8 cellular contexts compared by ENCODE assay signal in the genomic region with DNA sequence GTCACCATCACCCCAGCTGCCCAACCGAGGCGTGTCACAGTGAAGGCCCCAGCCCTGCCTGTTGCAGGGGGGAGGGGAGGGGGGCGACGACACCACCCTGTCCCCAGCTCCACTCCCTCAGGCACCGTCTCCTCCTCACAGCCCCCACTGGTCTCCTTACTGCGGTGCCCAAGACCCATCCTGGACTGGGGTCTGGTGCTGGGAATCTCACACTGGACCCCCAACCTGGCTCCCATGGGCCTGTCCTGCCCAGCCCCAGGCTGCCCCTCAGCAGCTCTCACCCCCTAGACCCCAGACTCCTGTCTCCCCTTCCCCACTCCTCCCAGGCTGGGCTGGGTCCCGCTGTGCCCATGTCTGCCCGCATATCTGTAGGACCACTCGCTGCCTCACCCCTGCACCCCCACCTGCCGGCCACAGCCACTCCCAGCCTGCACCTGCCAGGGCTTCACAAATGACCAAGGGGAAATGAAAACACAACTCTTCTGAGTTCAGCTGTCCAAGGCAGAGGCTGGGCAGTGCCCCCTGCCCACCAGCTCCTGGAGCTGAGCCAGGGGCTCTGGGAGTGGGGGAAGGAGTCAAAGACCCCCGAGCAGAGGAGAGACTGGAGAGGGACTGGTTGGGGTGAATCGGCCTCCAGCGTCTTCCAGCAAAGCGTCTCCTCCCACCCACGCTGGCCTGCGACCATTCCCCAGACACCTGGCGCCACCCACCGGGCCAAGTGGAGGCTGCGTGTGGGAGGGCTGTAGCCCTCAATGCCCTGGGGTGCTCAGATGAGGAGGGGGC. TPM values are rescaled to one million over a fixed set of nuclear protein-coding genes. Genes with fewer than 3 reads are reported as not detected.
DNase-seq lines count a peak whose midpoint lies in the region; ATAC-seq, FAIRE-seq and TF ChIP-seq lines count a peak whose summit lies in the region.

No MANE protein-coding gene starts in this region.

- H3K27me3 Mint-ChIP-seq in CD14-positive monocyte (ENCODE audit: low read depth in 3 of 3) (peaks cover 29 to 30% (median 29%) of the 10 kb centered on the region in 3 donors), T-cell (peaks cover 4 to 19% of the 10 kb centered on the region in 2 donors)

- H3K4me3 ChIP-seq in IMR-90 (ENCODE audit: insufficient read depth, low read depth, low read length) (no peak overlapping the region), astrocyte of the spinal cord (ENCODE audit: low read depth, low read length) (no peak overlapping the region), kidney (ENCODE audit: low read length in 2 of 2) (no peak overlapping the region)

- no peak overlapping the region for H4K8ac ChIP-seq in IMR-90 (ENCODE audit: low read depth in 2 of 2, low read length in 2 of 2)

- H3K23ac ChIP-seq in IMR-90 (ENCODE audit: low read depth, low read length) = no peak overlapping the region

- H3K4me1 Mint-ChIP-seq in CD14-positive monocyte (peaks cover 12% of the 10 kb centered on the region), T-cell (peaks cover 0 to 3% (median 0%) of the 10 kb centered on the region in 3 donors)

- dilution Hi-C loops in IMR-90 (cut with HindIII; ENCODE audit: low sequenced_read_pairs, unreplicated experiment) = no loop called here

- no peak overlapping the region for H2BK5ac ChIP-seq in IMR-90 (ENCODE audit: low read depth, low read length, poor library complexity, severe bottlenecking)

- H4K91ac ChIP-seq in IMR-90 (ENCODE audit: insufficient read depth, low read depth, low read length) = no peak overlapping the region

- POLR2A ChIA-PET in IMR-90 (lab: Charles Lee; ENCODE audit: unreplicated experiment) = no interaction called here
- POLR2A ChIA-PET in T-cell (lab: Charles Lee) = no interaction called here

- H3K27me3 ChIP-seq in IMR-90 (ENCODE audit: control insufficient read depth, insufficient read depth, low read length) = peaks cover 7% of the 10 kb centered on the region

- intact Hi-C loops in CD14-positive monocyte (cut with micrococcal nuclease) (loop anchor here in 1 of 2 donors (5.0 kb wide), 1 partner anchor 98 kb away; no protein-coding TSS in a partner anchor), IMR-90 (cut with micrococcal nuclease) (no loop called here), kidney (cut with DNase I) (loop anchor here (5.0 to 10.0 kb wide), 2 partner anchors 85 to 143 kb away; a partner anchor contains a TSS)

- H3K4ac ChIP-seq in IMR-90 (ENCODE audit: low read depth, low read length) = no peak overlapping the region

- no peak overlapping the region for H2BK20ac ChIP-seq in IMR-90 (ENCODE audit: low read depth, low read length)

- H3K9ac ChIP-seq in IMR-90 (ENCODE audit: low read depth, low read length) = no peak overlapping the region
- no peak overlapping the region for H3K9ac ChIP-seq in kidney (ENCODE audit: low read length in 2 of 2)

- peaks cover 6% of the 10 kb centered on the region; the same call in 1 of the 2 replicates for H3K9me1 ChIP-seq in IMR-90 (ENCODE audit: insufficient read depth, low read length)

- H2AFZ ChIP-seq in IMR-90 (replicated peaks; ENCODE audit: low read length, poor library complexity) = peak overlapping the region; percentile 32

- H4K20me1 ChIP-seq in IMR-90 (ENCODE audit: insufficient read depth, low read length) = peaks cover 9% of the 10 kb centered on the region; the same call in 1 of the 2 replicates

- H3K56ac ChIP-seq in IMR-90 (ENCODE audit: extremely low read depth, insufficient read depth, low read length) = no peak overlapping the region

- H3K4me3 Mint-ChIP-seq in CD14-positive monocyte (peak overlapping the region in 1 of 2 donors; percentile 42), T-cell (peak overlapping the region in 1 of 3 donors; percentile 17)

- no TSS peak for BruUV-seq in IMR-90 (replicated peaks; lab: Mats Ljungman, UMichigan)

- peak; percentile 86 for TF ChIP-seq RAD21 in IMR-90 (IDR thresholded peaks at IDR 0.05; ENCODE audit: low read length)

- no peaks in the 10 kb centered on the region for H3K9me3 ChIP-seq in IMR-90 (ENCODE audit: control insufficient read depth, insufficient read depth, low read length)
- no peaks in the 10 kb centered on the region for H3K9me3 ChIP-seq in kidney (ENCODE audit: control insufficient read depth in 1 of 2, low read length in 2 of 2)

- WGBS in IMR-90 (ENCODE audit: extremely low coverage in 2 of 2, insufficient read length in 1 of 2), 2 experiments = no CpG with 5 or more reads among the region's 19 CpGs

- CTCF ChIA-PET in IMR-90 (lab: Yijun Ruan, JAX) (interaction anchor here (0.5 to 0.9 kb wide), 2 partner anchors 141 to 142 kb away, joined by 3 to 4 read pairs; no protein-coding TSS in a partner anchor), T-cell (lab: Charles Lee) (interaction anchor here (0.5 to 2.0 kb wide), 3 partner anchors 9 to 145 kb away, joined by 3 to 5 read pairs (median 3); no protein-coding TSS in a partner anchor)

- peak overlapping the region in 3 of 7 donors; percentile 7 to 58 (median 28) for H3K27ac Mint-ChIP-seq in CD14-positive monocyte
- H3K27ac Mint-ChIP-seq in T-cell = no peak overlapping the region

- ATAC-seq in IMR-90 (ENCODE audit: low read depth) (peak; percentile 79), T-cell (replicated peaks in 1 of 4) (peak in 3 of 4 experiments; percentile 50 to 66 (median 56)), HG03565 (IDR thresholded peaks at IDR 0.05; ENCODE audit: unreplicated experiment) (no peak), GM18870 (IDR thresholded peaks at IDR 0.05; ENCODE audit: unreplicated experiment) (no peak)

- H3K9me3 Mint-ChIP-seq in CD14-positive monocyte (peaks cover 0 to 5% (median 0%) of the 10 kb centered on the region in 7 donors), T-cell (no peaks in the 10 kb centered on the region)

- H3K4me1 ChIP-seq in IMR-90 (ENCODE audit: control insufficient read depth, insufficient read depth, low read length) (peaks cover 3% of the 10 kb centered on the region; the same call in 1 of the 2 replicates), kidney (ENCODE audit: control insufficient read depth in 1 of 2, insufficient read depth in 1 of 2, low read depth in 1 of 2, low read length in 2 of 2) (peaks cover 21 to 24% of the 10 kb centered on the region in 2 donors)

- H2BK120ac ChIP-seq in IMR-90 (ENCODE audit: low read depth, low read length) = no peak overlapping the region

- in situ Hi-C loops in IMR-90 (cut with MboI; ENCODE audit: low sequenced_read_pairs) (loop anchor here (5.0 kb wide), 1 partner anchor 138 kb away; no protein-coding TSS in a partner anchor), astrocyte of the spinal cord (cut with HindIII; ENCODE audit: low sequenced_read_pairs) (no loop called here)

- H2BK15ac ChIP-seq in IMR-90 (ENCODE audit: low read depth, low read length) = no peak overlapping the region

- TF ChIP-seq CTCF in CD14-positive monocyte (IDR thresholded peaks at IDR 0.05) = peak; percentile 63
- peak; percentile 74 for TF ChIP-seq CTCF in IMR-90 (conservative IDR thresholded peaks at IDR 0.05; ENCODE audit: low read depth, low read length)
- peak; percentile 77 for TF ChIP-seq CTCF in astrocyte of the spinal cord (IDR thresholded peaks at IDR 0.05; ENCODE audit: low read depth, low read length)
- peak; percentile 53 for TF ChIP-seq CTCF in kidney (IDR thresholded peaks at IDR 0.05; ENCODE audit: borderline replicate concordance, extremely low read depth, insufficient read depth)

- H3K14ac ChIP-seq in IMR-90 (replicated peaks; ENCODE audit: low read depth, low read length) = no peak overlapping the region

- H3K4me2 ChIP-seq in IMR-90 (ENCODE audit: low read depth, low read length) = no peak overlapping the region

- no peak for TF ChIP-seq POLR2A in IMR-90 (IDR thresholded peaks at IDR 0.05; ENCODE audit: low read depth, low read length)

- DNase-seq in CD14-positive monocyte (ENCODE audit: low spot score) = peak; percentile 63
- DNase-seq in IMR-90 = peak; percentile 24
- DNase-seq in T-cell = peak in 33 of 34 experiments; percentile 25 to 68 (median 53)
- DNase-seq in astrocyte of the spinal cord (ENCODE audit: low read depth, low spot score) = peak; percentile 36
- DNase-seq in kidney = peak; percentile 85
- peak; percentile 39 to 65 (median 39) for DNase-seq in stimulated activated CD4-positive, alpha-beta T cell treated with anti-CD3 and anti-CD28 coated beads, TNF-alpha, amount 100 ng/mL, for 48 hours (ENCODE audit: low read depth in 3 of 3)

- H3K36me3 ChIP-seq in IMR-90 (ENCODE audit: control insufficient read depth, insufficient read depth, low read length) = no peaks in the 10 kb centered on the region
- H3K36me3 ChIP-seq in kidney (ENCODE audit: control insufficient read depth in 1 of 2, insufficient read depth in 2 of 2, low read length in 2 of 2) = no peaks in the 10 kb centered on the region

- no peaks in the 10 kb centered on the region; a peak in 1 of 4 replicates for H3K79me1 ChIP-seq in IMR-90 (ENCODE audit: low read depth in 1 of 2, low read length in 2 of 2)

- no peak overlapping the region for H3K27ac ChIP-seq in IMR-90 (ENCODE audit: insufficient read depth, low read length)
- H3K27ac ChIP-seq in kidney (ENCODE audit: low read depth in 2 of 2, low read length in 2 of 2) = no peak overlapping the region

- FAIRE-seq in kidney (lab: Jason Lieb, UNC) = no peak

- no peak overlapping the region for H4K5ac ChIP-seq in IMR-90 (ENCODE audit: low read depth, low read length)

- no peak overlapping the region; the same call in 1 of the 2 replicates for H2AK5ac ChIP-seq in IMR-90 (ENCODE audit: low read depth, low read length)

- H3K36me3 Mint-ChIP-seq in CD14-positive monocyte (peaks cover 0 to 5% of the 10 kb centered on the region in 2 donors), T-cell (no peaks in the 10 kb centered on the region)

- peak overlapping the region; percentile 65 for H2AK9ac ChIP-seq in IMR-90 (replicated peaks; ENCODE audit: low read depth, low read length, poor library complexity)

- no peak overlapping the region for H3K18ac ChIP-seq in IMR-90 (ENCODE audit: low read depth, low read length)

TF ChIP-seq in IMR-90, 13 proteins besides CTCF, POLR2A, EP300 and RAD21 (continues in another document):
- peak; percentile 28; the same call in 1 of the 2 replicates for TF ChIP-seq MAZ (IDR thresholded peaks at IDR 0.05; ENCODE audit: borderline replicate concordance, low read depth, low read length)

RNA-seq across cellular contexts. Expression of a gene that starts 32.6 kb away (rescaled TPM):
- 1 to 10 TPM; 2.2 to 2.8 TPM for polyA plus RNA-seq in CD14-positive monocyte
- 1.4 and 2.2 TPM in 2 replicates for total RNA-seq in IMR-90 (2012; rRNA removed)
- 10.4 and 16.4 TPM in 2 replicates for polyA plus RNA-seq in IMR-90 (2012; rRNA removed)
- 9.6 and 22.1 TPM in 2 replicates for polyA plus RNA-seq in IMR-90 (2012; cell fraction: cytosol; rRNA removed)
- polyA plus RNA-seq in IMR-90 (2012; cell fraction: nucleus; rRNA removed; ENCODE audit: low replicate concordance) = 7.1 and 18.2 TPM in 2 replicates
- 1 to 10 TPM in 3 of 5 donors, under 1 TPM in 2; 0.43 to 1.9 (median 1.1) TPM for total RNA-seq in T-cell
- total RNA-seq in kidney = 140 TPM
- polyA plus RNA-seq in kidney (ENCODE audit: insufficient read depth, low read depth, low replicate concordance) = 137 TPM

RNA-seq across cellular contexts. Expression of a gene that starts 57.2 kb away (rescaled TPM):
- polyA plus RNA-seq in CD14-positive monocyte = 100 to 1,000 TPM; 116 to 139 TPM
- total RNA-seq in IMR-90 (2012; rRNA removed) = 16.1 and 18.9 TPM in 2 replicates
- 37.2 and 39.5 TPM in 2 replicates for polyA plus RNA-seq in IMR-90 (2012; rRNA removed)
- 22.2 and 63.1 TPM in 2 replicates for polyA plus RNA-seq in IMR-90 (2012; cell fraction: cytosol; rRNA removed)
- polyA plus RNA-seq in IMR-90 (2012; cell fraction: nucleus; rRNA removed; ENCODE audit: low replicate concordance) = 54.0 and 103 TPM in 2 replicates
- total RNA-seq in T-cell = 10 to 100 TPM in 4 of 5 donors, 1 to 10 TPM in 1; 6.5 to 13.0 (median 12.1) TPM
- 83.6 TPM for total RNA-seq in kidney
- 73.4 TPM for polyA plus RNA-seq in kidney (ENCODE audit: insufficient read depth, low read depth, low replicate concordance)

Comparison
In these comparisons a context has a peak if more than half of its experiments do, and no peak if none do; other contexts are left out.
1. DNase-seq: peak in every context shown above with its lines; median percentile 85 in kidney; 63 in CD14-positive monocyte; 53 in T-cell; 39 in stimulated activated CD4-positive, alpha-beta T cell treated with anti-CD3 and anti-CD28 coated beads, TNF-alpha, amount 100 ng/mL, for 48 hours; 36 in astrocyte of the spinal cord; 24 in IMR-90.
2. ATAC-seq: peak in IMR-90 (single experiment) and T-cell (3 of 4); none in HG03565 (single experiment) and GM18870 (single experiment).
3. RNA of a gene that starts 32.6 kb away (total RNA-seq): 140 TPM in kidney (single experiment); 1.4 to 2.2 TPM in IMR-90 and 0.43 to 1.9 TPM in T-cell; every median in the first group is over 10 times any median in the second.
4. Peak in every context shown above with its lines, with median percentiles within 50 percentile points of each other: CTCF ChIP-seq.